Comparison of ENCODE assay signal across 8 cellular contexts in genomic region chr15:81303241-81304225, GRCh38. TPM values are rescaled to one million over a fixed set of nuclear protein-coding genes. Genes with fewer than 3 reads are reported as not detected.
DNase-seq lines count a peak whose midpoint lies in the region; ATAC-seq and TF ChIP-seq lines count a peak whose summit lies in the region.

No MANE protein-coding gene starts in this region.

- peak overlapping the region; percentile 99 for H3K4me2 ChIP-seq in DOHH2 (ENCODE audit: low read length)

- no peaks in the 10 kb centered on the region for H4K20me1 ChIP-seq in DOHH2 (ENCODE audit: control insufficient read depth, insufficient read depth, low read depth, low read length)

- peaks cover 17% of the 10 kb centered on the region for H3F3A ChIP-seq in DOHH2 (ENCODE audit: control insufficient read depth, insufficient read depth)

- no peak for TF ChIP-seq POLR2A in NB4 (IDR thresholded peaks at IDR 0.05; ENCODE audit: extremely low read depth, insufficient read length)

- peaks cover 51 to 99% (median 87%) of the 10 kb centered on the region in 3 donors for H3K36me3 Mint-ChIP-seq in naive thymus-derived CD8-positive, alpha-beta T cell

- peak overlapping the region; percentile 96 to 100 (median 100) for H3K4me3 Mint-ChIP-seq in naive thymus-derived CD8-positive, alpha-beta T cell

- ATAC-seq in naive thymus-derived CD8-positive, alpha-beta T cell: peak; percentile 63 to 77
- no peak for ATAC-seq in HG02840 (IDR thresholded peaks at IDR 0.05; ENCODE audit: low FRiP score, unreplicated experiment)

- peaks cover 65% of the 10 kb centered on the region for H3K4me1 ChIP-seq in DOHH2 (ENCODE audit: control insufficient read depth, low read length)

- POLR2A ChIA-PET in naive thymus-derived CD8-positive, alpha-beta T cell (lab: Charles Lee): interaction anchor here (1.3 to 16.9 kb wide), 9 partner anchors 2 to 303 kb away, joined by 5 to 491 read pairs (median 12); partner anchors contain the start of genes STARD5 and TLNRD1

- H3K27me3 Mint-ChIP-seq in naive thymus-derived CD8-positive, alpha-beta T cell: no peaks in the 10 kb centered on the region

- TF ChIP-seq CTCF in DOHH2 (IDR thresholded peaks at IDR 0.05; ENCODE audit: low read depth, low read length, poor library complexity, severe bottlenecking) (no peak), NB4 (IDR thresholded peaks at IDR 0.05; ENCODE audit: low read depth, low read length) (no peak), choroid plexus epithelial cell (conservative IDR thresholded peaks at IDR 0.05; ENCODE audit: low read depth, low read length) (no peak)

- H3K27ac ChIP-seq in DOHH2 (ENCODE audit: low read depth, low read length): peak overlapping the region; percentile 78

- H3K9me3 ChIP-seq in DOHH2 (ENCODE audit: control insufficient read depth, insufficient read depth, low read length): no peaks in the 10 kb centered on the region

- peaks cover 98% of the 10 kb centered on the region for H3K36me3 ChIP-seq in DOHH2 (ENCODE audit: control insufficient read depth, low read length)

- no peaks in the 10 kb centered on the region for H3K9me2 ChIP-seq in DOHH2 (replicated peaks; ENCODE audit: control insufficient read depth, low read length)

- H3K27me3 ChIP-seq in DOHH2 (ENCODE audit: control insufficient read depth, low read length): no peaks in the 10 kb centered on the region

- peaks cover 48% of the 10 kb centered on the region for H3K79me2 ChIP-seq in DOHH2 (ENCODE audit: control insufficient read depth, low read length)

- H3K9me3 Mint-ChIP-seq in naive thymus-derived CD8-positive, alpha-beta T cell: no peaks in the 10 kb centered on the region

- peak; percentile 45 for DNase-seq in NB4 (ENCODE audit: low read depth)
- DNase-seq in choroid plexus epithelial cell (ENCODE audit: low read depth): peak; percentile 30
- peak in 6 of 10 donors; percentile 35 to 69 (median 42) for DNase-seq in naive thymus-derived CD8-positive, alpha-beta T cell
- no peak for DNase-seq in NCI-H1436 treated with DMSO at 0.1 percent for 48 hours (lab: John Stamatoyannopoulos, UW)
- DNase-seq in putamen (ENCODE audit: low spot score): no peak
- DNase-seq in SW 1271 (lab: John Stamatoyannopoulos, UW): no peak

- H3K4me3 ChIP-seq in DOHH2 (ENCODE audit: low read length): peak overlapping the region; percentile 84
- H3K4me3 ChIP-seq in NB4 (ENCODE audit: low read depth, low read length): no peak overlapping the region
- no peak overlapping the region for H3K4me3 ChIP-seq in choroid plexus epithelial cell (ENCODE audit: low read depth, low read length)

- H3K4me1 Mint-ChIP-seq in naive thymus-derived CD8-positive, alpha-beta T cell: peaks cover 38 to 88% (median 75%) of the 10 kb centered on the region in 4 donors

- peak overlapping the region; percentile 90 to 100 (median 97) for H3K27ac Mint-ChIP-seq in naive thymus-derived CD8-positive, alpha-beta T cell

RNA-seq across cellular contexts. Expression of gene STARD5, which starts 20.4 kb away (rescaled TPM):
- total RNA-seq in naive thymus-derived CD8-positive, alpha-beta T cell: 10 to 100 TPM; 10.8 to 12.8 TPM
- 1 to 10 TPM; 3.8 to 6.9 (median 4.5) TPM for polyA plus RNA-seq in naive thymus-derived CD8-positive, alpha-beta T cell

Comparison
In these comparisons a context has a peak if more than half of its experiments do, and no peak if none do; other contexts are left out.
1. DNase-seq: peak in NB4 (single experiment), choroid plexus epithelial cell (single experiment) and naive thymus-derived CD8-positive, alpha-beta T cell (6 of 10); none in NCI-H1436 treated with DMSO at 0.1 percent for 48 hours (single experiment), putamen (single experiment) and SW 1271 (0 of 2).